2 cellular contexts compared by ENCODE assay signal in the genomic region with DNA sequence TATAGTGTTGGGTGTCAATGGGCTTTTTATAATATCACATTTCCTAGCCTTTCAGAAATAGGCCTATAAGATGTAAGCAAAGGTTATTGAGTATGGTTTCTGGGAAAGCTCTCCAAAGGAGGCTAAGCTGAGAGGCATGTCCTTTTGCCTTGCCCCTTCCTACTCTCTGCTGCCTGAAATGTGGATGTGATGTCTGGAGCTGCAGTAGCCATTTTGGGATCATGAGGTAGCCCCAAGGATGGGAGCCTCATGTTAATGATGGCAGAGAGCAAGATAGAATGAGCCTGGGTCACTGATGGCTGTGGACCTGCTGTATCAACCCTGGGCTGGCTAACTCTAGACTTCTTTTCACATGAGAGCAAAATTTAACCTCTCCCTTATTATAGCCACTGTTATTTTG.
A peak's percentile ranks its signal among the peaks of the same experiment; 100 is the strongest.
TF ChIP-seq lines count a peak whose summit lies in the region.

No MANE protein-coding gene starts in this region.

TF ChIP-seq in WTC11, 78 proteins besides CTCF, POLR2A, EP300 and RAD21:
- TF ChIP-seq, protein P1, sequence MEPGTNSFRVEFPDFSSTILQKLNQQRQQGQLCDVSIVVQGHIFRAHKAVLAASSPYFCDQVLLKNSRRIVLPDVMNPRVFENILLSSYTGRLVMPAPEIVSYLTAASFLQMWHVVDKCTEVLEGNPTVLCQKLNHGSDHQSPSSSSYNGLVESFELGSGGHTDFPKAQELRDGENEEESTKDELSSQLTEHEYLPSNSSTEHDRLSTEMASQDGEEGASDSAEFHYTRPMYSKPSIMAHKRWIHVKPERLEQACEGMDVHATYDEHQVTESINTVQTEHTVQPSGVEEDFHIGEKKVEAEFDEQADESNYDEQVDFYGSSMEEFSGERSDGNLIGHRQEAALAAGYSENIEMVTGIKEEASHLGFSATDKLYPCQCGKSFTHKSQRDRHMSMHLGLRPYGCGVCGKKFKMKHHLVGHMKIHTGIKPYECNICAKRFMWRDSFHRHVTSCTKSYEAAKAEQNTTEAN (CRISPR knock-in tag; IDR thresholded peaks at IDR 0.05): no peak
- no peak for TF ChIP-seq ZNF232 (CRISPR knock-in tag; IDR thresholded peaks at IDR 0.05)
- TF ChIP-seq, protein P2, sequence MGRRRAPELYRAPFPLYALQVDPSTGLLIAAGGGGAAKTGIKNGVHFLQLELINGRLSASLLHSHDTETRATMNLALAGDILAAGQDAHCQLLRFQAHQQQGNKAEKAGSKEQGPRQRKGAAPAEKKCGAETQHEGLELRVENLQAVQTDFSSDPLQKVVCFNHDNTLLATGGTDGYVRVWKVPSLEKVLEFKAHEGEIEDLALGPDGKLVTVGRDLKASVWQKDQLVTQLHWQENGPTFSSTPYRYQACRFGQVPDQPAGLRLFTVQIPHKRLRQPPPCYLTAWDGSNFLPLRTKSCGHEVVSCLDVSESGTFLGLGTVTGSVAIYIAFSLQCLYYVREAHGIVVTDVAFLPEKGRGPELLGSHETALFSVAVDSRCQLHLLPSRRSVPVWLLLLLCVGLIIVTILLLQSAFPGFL (CRISPR knock-in tag; IDR thresholded peaks at IDR 0.05; ENCODE audit: borderline replicate concordance): no peak
- 0 out of 2 replicates have a peak, but pooled peaks have one; percentile 34 for TF ChIP-seq GTF2I (CRISPR knock-in tag; conservative IDR thresholded peaks at IDR 0.05)
- TF ChIP-seq, protein P3, sequence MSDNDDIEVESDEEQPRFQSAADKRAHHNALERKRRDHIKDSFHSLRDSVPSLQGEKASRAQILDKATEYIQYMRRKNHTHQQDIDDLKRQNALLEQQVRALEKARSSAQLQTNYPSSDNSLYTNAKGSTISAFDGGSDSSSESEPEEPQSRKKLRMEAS (CRISPR knock-in tag; IDR thresholded peaks at IDR 0.05): no peak
- no peak for TF ChIP-seq ZNF416 (CRISPR knock-in tag; IDR thresholded peaks at IDR 0.05)
- TF ChIP-seq, protein P4, sequence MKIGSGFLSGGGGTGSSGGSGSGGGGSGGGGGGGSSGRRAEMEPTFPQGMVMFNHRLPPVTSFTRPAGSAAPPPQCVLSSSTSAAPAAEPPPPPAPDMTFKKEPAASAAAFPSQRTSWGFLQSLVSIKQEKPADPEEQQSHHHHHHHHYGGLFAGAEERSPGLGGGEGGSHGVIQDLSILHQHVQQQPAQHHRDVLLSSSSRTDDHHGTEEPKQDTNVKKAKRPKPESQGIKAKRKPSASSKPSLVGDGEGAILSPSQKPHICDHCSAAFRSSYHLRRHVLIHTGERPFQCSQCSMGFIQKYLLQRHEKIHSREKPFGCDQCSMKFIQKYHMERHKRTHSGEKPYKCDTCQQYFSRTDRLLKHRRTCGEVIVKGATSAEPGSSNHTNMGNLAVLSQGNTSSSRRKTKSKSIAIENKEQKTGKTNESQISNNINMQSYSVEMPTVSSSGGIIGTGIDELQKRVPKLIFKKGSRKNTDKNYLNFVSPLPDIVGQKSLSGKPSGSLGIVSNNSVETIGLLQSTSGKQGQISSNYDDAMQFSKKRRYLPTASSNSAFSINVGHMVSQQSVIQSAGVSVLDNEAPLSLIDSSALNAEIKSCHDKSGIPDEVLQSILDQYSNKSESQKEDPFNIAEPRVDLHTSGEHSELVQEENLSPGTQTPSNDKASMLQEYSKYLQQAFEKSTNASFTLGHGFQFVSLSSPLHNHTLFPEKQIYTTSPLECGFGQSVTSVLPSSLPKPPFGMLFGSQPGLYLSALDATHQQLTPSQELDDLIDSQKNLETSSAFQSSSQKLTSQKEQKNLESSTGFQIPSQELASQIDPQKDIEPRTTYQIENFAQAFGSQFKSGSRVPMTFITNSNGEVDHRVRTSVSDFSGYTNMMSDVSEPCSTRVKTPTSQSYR (CRISPR knock-in tag; IDR thresholded peaks at IDR 0.05): no peak
TF ChIP-seq in WTC11: peak in this region for 1.

TF ChIP-seq in H1, 55 proteins besides CTCF, POLR2A, EP300 and RAD21:
- no peak for TF ChIP-seq JUN (IDR thresholded peaks at IDR 0.05; ENCODE audit: low read depth, low read length)
- peak; percentile 78; the same call in 1 of the 2 replicates for TF ChIP-seq KDM1A (IDR thresholded peaks at IDR 0.05; ENCODE audit: borderline replicate concordance, low read length)
